In genomic region chr3:185498503-185499396, GRCh38 we compare ENCODE assay signal across 8 cellular contexts. TPM values are rescaled to one million over a fixed set of nuclear protein-coding genes. Genes with fewer than 3 reads are reported as not detected.
DNase-seq lines count a peak whose midpoint lies in the region; ATAC-seq and TF ChIP-seq lines count a peak whose summit lies in the region.

TSS of gene TMEM41A (minus strand) at chr3:185499035. CDS start at chr3:185498961, 74 bp downstream.

- in situ Hi-C loops in KBM-7 (cut with MboI; ENCODE audit: low pct_unique_long_range_greater_than_20kb, low sequenced_read_pairs) (no loop called here), Panc1 (cut with HindIII; ENCODE audit: low pct_unique_long_range_greater_than_20kb, low sequenced_read_pairs) (no loop called here)

- no peaks in the 10 kb centered on the region for H3K9me3 Mint-ChIP-seq in activated T-cell treated with anti-CD3 and anti-CD28 coated beads, Interleukin-2, amount 50 U/mL, for 4 hours

- peaks cover 18% of the 10 kb centered on the region for H3K36me3 Mint-ChIP-seq in activated T-cell treated with anti-CD3 and anti-CD28 coated beads, Interleukin-2, amount 50 U/mL, for 4 hours (ENCODE audit: insufficient read depth)

- BruUV-seq in Panc1 (replicated peaks; lab: Mats Ljungman, UMichigan), result TSS peak; percentile 58

- H3K4me3 Mint-ChIP-seq in activated T-cell treated with anti-CD3 and anti-CD28 coated beads, Interleukin-2, amount 50 U/mL, for 4 hours, result peak within 1 kb of the TSS; percentile 95

- H3K36me3 ChIP-seq in Panc1 (ENCODE audit: control insufficient read depth, insufficient read depth, low read length) (peaks cover 13% of the 10 kb centered on the region), muscle layer of colon (ENCODE audit: insufficient read depth, low read length) (peaks cover 31% of the 10 kb centered on the region)

- CTCF ChIA-PET in Panc1 (lab: Charles Lee), result interaction anchor here (1.1 kb wide), 1 partner anchor 284 kb away, joined by 4 read pairs; no protein-coding TSS in a partner anchor

- H3K4me3 ChIP-seq in Panc1 (ENCODE audit: low read depth in 2 of 2, low read length in 2 of 2) (peak within 1 kb of the TSS; percentile 91 to 96), muscle layer of colon (ENCODE audit: low read depth in 1 of 2, low read length in 2 of 2) (peak within 1 kb of the TSS; percentile 79 to 100)

- ATAC-seq in GM21723 (IDR thresholded peaks at IDR 0.05; ENCODE audit: unreplicated experiment) (peak; percentile 95), Panc1 (peak; percentile 98), esophagus mucosa (peak; percentile 97)
- ATAC-seq in activated T-cell treated with anti-CD3 and anti-CD28 coated beads, Interleukin-2, amount 50 U/mL, for 4 hours, result peak; percentile 99

- peaks cover 2% of the 10 kb centered on the region for H3K27me3 Mint-ChIP-seq in activated T-cell treated with anti-CD3 and anti-CD28 coated beads, Interleukin-2, amount 50 U/mL, for 4 hours (ENCODE audit: low read depth)

- H3K27me3 ChIP-seq in Panc1 (ENCODE audit: control insufficient read depth, insufficient read depth, low read length) (no peaks in the 10 kb centered on the region), muscle layer of colon (ENCODE audit: control insufficient read depth in 1 of 2, insufficient read depth in 2 of 2, low read length in 2 of 2) (no peaks in the 10 kb centered on the region)

- intact Hi-C loops in Panc1 (cut with micrococcal nuclease; ENCODE audit: unreplicated experiment), result loop anchor here (5.0 kb wide), 1 partner anchor 54 kb away; the partner anchor contains the start of gene LIPH

- peak; percentile 43 for DNase-seq in DMS79 (lab: John Stamatoyannopoulos, UW)
- peak; percentile 91 for DNase-seq in KBM-7
- no peak for DNase-seq in Panc1 (ENCODE audit: low read depth, low spot score)
- peak; percentile 88 for DNase-seq in activated T-cell treated with anti-CD3 and anti-CD28 coated beads, Interleukin-2, amount 50 U/mL, for 4 hours
- DNase-seq in stimulated activated CD8-positive, alpha-beta memory T cell treated with anti-CD3 and anti-CD28 coated beads, Interleukin-7, amount 100 ng/mL, for 1 hour (ENCODE audit: low read depth in 2 of 2), result peak; percentile 77 to 78

- POLR2A ChIA-PET in Panc1 (lab: Charles Lee), result interaction anchor here (0.6 kb wide), 1 partner anchor 301 kb away, joined by 5 read pairs; no protein-coding TSS in a partner anchor

- H3K4me1 ChIP-seq in Panc1 (ENCODE audit: control insufficient read depth, insufficient read depth, low read length) (peaks cover 11% of the 10 kb centered on the region), muscle layer of colon (ENCODE audit: insufficient read depth, low read length) (peaks cover 12% of the 10 kb centered on the region)

- peaks cover 19% of the 10 kb centered on the region for H3K4me1 Mint-ChIP-seq in activated T-cell treated with anti-CD3 and anti-CD28 coated beads, Interleukin-2, amount 50 U/mL, for 4 hours (ENCODE audit: low read depth)

- H3K9me3 ChIP-seq in Panc1 (ENCODE audit: control insufficient read depth, insufficient read depth, low read depth, low read length), result no peaks in the 10 kb centered on the region; the same call in 1 of the 2 replicates
- no peaks in the 10 kb centered on the region for H3K9me3 ChIP-seq in muscle layer of colon (ENCODE audit: low read length)

- peak within 1 kb of the TSS; percentile 95 for H3K9ac ChIP-seq in muscle layer of colon (ENCODE audit: low read length)

- H3K27ac ChIP-seq in Panc1 (ENCODE audit: low read length), result peak within 1 kb of the TSS; percentile 86
- H3K27ac ChIP-seq in muscle layer of colon (ENCODE audit: low read depth, low read length), result peak within 1 kb of the TSS; percentile 83

- no peak; the same call in 1 of the 2 replicates for TF ChIP-seq CTCF in Panc1 (IDR thresholded peaks at IDR 0.05)

RNA-seq across cellular contexts. Expression of gene TMEM41A, which starts in this region (rescaled TPM):
- total RNA-seq in Panc1 (2021; ENCODE audit: unreplicated experiment) (30.2 TPM), esophagus mucosa (23.2 TPM)
- 19.7 TPM for polyA plus RNA-seq in Panc1 (2012; ENCODE audit: insufficient read length)
- total RNA-seq in activated T-cell treated with anti-CD3 and anti-CD28 coated beads, Interleukin-2, amount 50 U/mL, for 4 hours, result 10 to 100 TPM; 25.1 to 28.0 (median 25.6) TPM
